Comparison of ENCODE assay signal across 10 cellular contexts in genomic region chr21:44550289-44550688, GRCh38. TPM values are rescaled to one million over a fixed set of nuclear protein-coding genes. Genes with fewer than 3 reads are reported as not detected.
DNase-seq lines count a peak whose midpoint lies in the region; FAIRE-seq and TF ChIP-seq lines count a peak whose summit lies in the region.
"Not testable (repeated sequence)": the region's sequence is repeated elsewhere in the genome, so short reads cannot be mapped to it uniquely, and the experiment has no call there.
"Had no signal": no experiment of that assay in that cellular context is flagged by ENCODE, and none has a peak within 500 bp of the region (broad histone marks: within the 10 kb centered on the region; RNA-seq: fewer than 3 reads in every experiment).

No MANE protein-coding gene starts in this region.

- H2AFZ ChIP-seq in neural progenitor cell (replicated peaks): not testable (repeated sequence)

- not testable (repeated sequence) for H3K4me3 ChIP-seq in HUES6 (ENCODE audit: low read depth, low read length); kidney (ENCODE audit: low read length in 2 of 2); neural progenitor cell

- H3K36me3 Mint-ChIP-seq in endothelial cell (ENCODE audit: low read depth, unreplicated experiment); neural progenitor cell: not testable (repeated sequence)

- not testable (repeated sequence) for H3K9me3 ChIP-seq in HUES6 (ENCODE audit: control insufficient read depth, insufficient read depth, low read depth, low read length); kidney (ENCODE audit: control insufficient read depth in 1 of 2, low read length in 2 of 2); neural progenitor cell (ENCODE audit: low read depth)

- intact Hi-C loops in kidney (cut with DNase I): not testable (repeated sequence)

- not testable (repeated sequence) for H3K36me3 ChIP-seq in HUES6 (ENCODE audit: control insufficient read depth, insufficient read depth, low read length); kidney (ENCODE audit: control insufficient read depth in 1 of 2, insufficient read depth in 2 of 2, low read length in 2 of 2); neural progenitor cell

- 0 out of 2 replicates have a peak overlapping the region, but pooled peaks have one; percentile 68 for H3K27ac ChIP-seq in HUES6 (ENCODE audit: low read depth, low read length)
- not testable (repeated sequence) for H3K27ac ChIP-seq in kidney (ENCODE audit: low read depth in 2 of 2, low read length in 2 of 2); neural progenitor cell

- not testable (repeated sequence) for H3K79me2 ChIP-seq in neural progenitor cell (ENCODE audit: low read depth)

- H3K4me1 Mint-ChIP-seq in endothelial cell (ENCODE audit: unreplicated experiment) (peaks cover 18% of the 10 kb centered on the region), neural progenitor cell (peaks cover 34% of the 10 kb centered on the region)

- H3K27me3 Mint-ChIP-seq in endothelial cell (ENCODE audit: unreplicated experiment); neural progenitor cell (ENCODE audit: insufficient read depth, low read depth): not testable (repeated sequence)

- FAIRE-seq in kidney (lab: Jason Lieb, UNC): not testable (repeated sequence)
- FAIRE-seq in urothelium cell line (lab: Jason Lieb, UNC): peak; percentile 92

- not testable (repeated sequence) for H3K9me3 Mint-ChIP-seq in endothelial cell (ENCODE audit: unreplicated experiment)
- peaks cover 19% of the 10 kb centered on the region for H3K9me3 Mint-ChIP-seq in neural progenitor cell

- not testable (repeated sequence) for H3K27me3 ChIP-seq in HUES6 (ENCODE audit: control insufficient read depth, insufficient read depth, low read length); neural progenitor cell

- peaks cover 51% of the 10 kb centered on the region for H3K4me1 ChIP-seq in HUES6 (ENCODE audit: control insufficient read depth, insufficient read depth, low read length)
- not testable (repeated sequence) for H3K4me1 ChIP-seq in kidney (ENCODE audit: control insufficient read depth in 1 of 2, insufficient read depth in 1 of 2, low read depth in 1 of 2, low read length in 2 of 2)
- peaks cover 24% of the 10 kb centered on the region for H3K4me1 ChIP-seq in neural progenitor cell

- peak; percentile 46 for DNase-seq in activated CD8-positive, alpha-beta memory T cell treated with anti-CD3 and anti-CD28 coated beads, Interleukin-2, amount 50 U/mL, for 48 hours
- peak; percentile 2 for DNase-seq in endothelial cell (ENCODE audit: low spot score)
- peak; percentile 52 for DNase-seq in kidney
- not testable (repeated sequence) for DNase-seq in neural progenitor cell (ENCODE audit: low spot score); urothelium cell line (ENCODE audit: low spot score)
- DNase-seq in stimulated activated CD8-positive, alpha-beta memory T cell treated with anti-CD3 and anti-CD28 coated beads, Interleukin-4, amount 100 ng/mL, for 48 hours: peak; percentile 19

- H3K4me3 Mint-ChIP-seq in endothelial cell (ENCODE audit: unreplicated experiment): not testable (repeated sequence)
- H3K4me3 Mint-ChIP-seq in neural progenitor cell: peak overlapping the region; percentile 37

- H3K9ac ChIP-seq in HUES6 (ENCODE audit: low read length); kidney (ENCODE audit: low read length in 2 of 2); neural progenitor cell: not testable (repeated sequence)

- not testable (repeated sequence) for H3F3A ChIP-seq in neural progenitor cell (ENCODE audit: low read depth)

- not testable (repeated sequence) for H3K4me2 ChIP-seq in neural progenitor cell

- not testable (repeated sequence) for H3K27ac Mint-ChIP-seq in endothelial cell (ENCODE audit: unreplicated experiment); neural progenitor cell

- not testable (repeated sequence) for H4K20me1 ChIP-seq in neural progenitor cell (ENCODE audit: low read depth)

- TF ChIP-seq CTCF in endothelial cell (IDR thresholded peaks at IDR 0.05; ENCODE audit: unreplicated experiment); kidney (IDR thresholded peaks at IDR 0.05; ENCODE audit: borderline replicate concordance, extremely low read depth, insufficient read depth); neural progenitor cell (IDR thresholded peaks at IDR 0.05): not testable (repeated sequence)

RNA-seq across cellular contexts. Expression of gene KRTAP10-2, which starts 1.0 kb away (rescaled TPM):
- total RNA-seq in endothelial cell (ENCODE audit: unreplicated experiment): not detected
- total RNA-seq in kidney: not detected
- not detected for polyA plus RNA-seq in kidney (ENCODE audit: insufficient read depth, low read depth, low replicate concordance)
- not detected in 2 replicates for total RNA-seq in neural progenitor cell (ENCODE audit: low replicate concordance)
- total RNA-seq: CD4-positive, alpha-beta T cell; H4; HepG2 had no signal
- polyA plus RNA-seq: HepG2 had no signal

RNA-seq across cellular contexts. Expression of gene KRTAP10-3, which starts 8.3 kb away (rescaled TPM):
- total RNA-seq in endothelial cell (ENCODE audit: unreplicated experiment) (not detected), kidney (not detected), neural progenitor cell (ENCODE audit: low replicate concordance) (not detected in 2 replicates)
- polyA plus RNA-seq in kidney (ENCODE audit: insufficient read depth, low read depth, low replicate concordance): not detected
- total RNA-seq: CD4-positive, alpha-beta T cell; H4; HepG2 had no signal
- polyA plus RNA-seq: HepG2 had no signal

RNA-seq across cellular contexts. Expression of gene KRTAP10-1, which starts 10.3 kb away (rescaled TPM):
- total RNA-seq in endothelial cell (ENCODE audit: unreplicated experiment) (not detected), kidney (not detected), neural progenitor cell (ENCODE audit: low replicate concordance) (not detected in 2 replicates)
- not detected for polyA plus RNA-seq in kidney (ENCODE audit: insufficient read depth, low read depth, low replicate concordance)
- total RNA-seq: CD4-positive, alpha-beta T cell; H4; HepG2 had no signal
- polyA plus RNA-seq: HepG2 had no signal

RNA-seq across cellular contexts. Expression of gene KRTAP10-4, which starts 23.2 kb away (rescaled TPM):
- total RNA-seq in endothelial cell (ENCODE audit: unreplicated experiment) (not detected), kidney (not detected), neural progenitor cell (ENCODE audit: low replicate concordance) (not detected in 2 replicates)
- polyA plus RNA-seq in kidney (ENCODE audit: insufficient read depth, low read depth, low replicate concordance): not detected
- total RNA-seq: CD4-positive, alpha-beta T cell; H4; HepG2 had no signal
- polyA plus RNA-seq: HepG2 had no signal

RNA-seq across cellular contexts. Expression of gene KRTAP10-5, which starts 30.1 kb away (rescaled TPM):
- total RNA-seq in endothelial cell (ENCODE audit: unreplicated experiment): not detected
- not detected for total RNA-seq in kidney
- not detected for polyA plus RNA-seq in kidney (ENCODE audit: insufficient read depth, low read depth, low replicate concordance)
- not detected in 2 replicates for total RNA-seq in neural progenitor cell (ENCODE audit: low replicate concordance)
- total RNA-seq: CD4-positive, alpha-beta T cell; H4; HepG2 had no signal
- polyA plus RNA-seq: HepG2 had no signal
